In the genomic region with DNA sequence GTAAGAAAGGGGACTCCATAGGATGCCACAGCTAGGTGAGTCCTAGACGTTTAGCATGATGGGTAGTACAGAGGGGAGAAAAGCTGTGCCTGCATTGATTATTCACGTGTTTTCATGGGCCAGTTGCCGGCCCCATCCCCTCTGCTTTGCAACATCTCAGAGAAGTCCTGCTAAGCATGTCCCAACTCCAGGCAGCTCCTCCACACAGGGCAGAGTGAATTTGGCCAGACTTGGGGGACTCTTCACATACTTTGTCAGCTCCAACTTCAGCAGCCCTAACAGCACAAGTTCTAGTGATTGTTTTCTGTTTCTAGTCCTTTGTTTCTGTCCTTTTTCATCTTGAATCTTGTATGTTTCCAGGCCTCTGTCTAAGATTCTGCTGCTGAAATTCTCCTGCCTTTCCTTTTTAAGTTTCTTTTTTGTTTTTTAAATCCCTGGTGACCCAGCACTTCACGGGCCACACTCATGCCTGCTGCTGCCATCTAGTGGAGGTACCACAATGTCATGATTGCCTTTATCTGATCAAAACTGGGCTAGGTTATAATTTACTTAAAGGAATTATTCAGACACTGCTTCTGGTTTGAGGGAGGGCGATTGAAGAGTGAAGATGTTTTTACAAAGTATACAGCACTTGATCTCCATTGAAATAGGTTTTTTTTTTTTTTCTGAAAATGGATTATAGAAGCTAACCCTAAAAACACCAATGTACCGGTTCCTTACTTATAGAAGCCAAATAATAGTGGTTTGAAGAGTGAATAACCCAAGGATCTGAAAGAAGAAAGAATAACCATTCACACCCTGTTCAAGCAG, we compare ENCODE assay signal across 8 cellular contexts.
DNase-seq lines count a peak whose midpoint lies in the region; ATAC-seq and TF ChIP-seq lines count a peak whose summit lies in the region.

No MANE protein-coding gene starts in this region.

- intact Hi-C loops in activated CD8-positive, alpha-beta T cell treated with anti-CD3 and anti-CD28 coated beads for 36 hours (cut with micrococcal nuclease), result no loop called here
- intact Hi-C loops in prostate gland (cut with DNase I), result loop anchor here (5.0 to 10.0 kb wide), 3 partner anchors 350 to 542 kb away; partner anchors contain the start of gene PRKG1

- no peak overlapping the region for H3K27ac ChIP-seq in prostate gland

- H3K4me1 ChIP-seq in prostate gland (replicated peaks), result no peaks in the 10 kb centered on the region

- H3K9me3 Mint-ChIP-seq in activated CD8-positive, alpha-beta T cell treated with anti-CD3 and anti-CD28 coated beads for 36 hours, result no peaks in the 10 kb centered on the region
- peaks cover 2% of the 10 kb centered on the region for H3K9me3 Mint-ChIP-seq in glutamatergic neuron (ENCODE audit: unreplicated experiment)

- TF ChIP-seq CTCF in activated CD8-positive, alpha-beta T cell treated with anti-CD3 and anti-CD28 coated beads for 36 hours (IDR thresholded peaks at IDR 0.05), result peak; percentile 58
- TF ChIP-seq CTCF in glutamatergic neuron (IDR thresholded peaks at IDR 0.05; ENCODE audit: partially characterized antibody, unreplicated experiment) (peak; percentile 61), prostate gland (IDR thresholded peaks at IDR 0.05) (peak; percentile 37 to 72 (median 66))

- TF ChIP-seq POLR2A in prostate gland (IDR thresholded peaks at IDR 0.05), result no peak

- WGBS in prostate gland, result 68% methylated on average over 6 of the region's 6 CpGs

- no peak overlapping the region for H3K4me3 Mint-ChIP-seq in activated CD8-positive, alpha-beta T cell treated with anti-CD3 and anti-CD28 coated beads for 36 hours
- H3K4me3 Mint-ChIP-seq in glutamatergic neuron (ENCODE audit: unreplicated experiment), result no peak overlapping the region

- no peaks in the 10 kb centered on the region for H3K27me3 Mint-ChIP-seq in activated CD8-positive, alpha-beta T cell treated with anti-CD3 and anti-CD28 coated beads for 36 hours
- peaks cover 2% of the 10 kb centered on the region for H3K27me3 Mint-ChIP-seq in glutamatergic neuron (ENCODE audit: unreplicated experiment)

- CTCF ChIA-PET in activated CD8-positive, alpha-beta T cell treated with anti-CD3 and anti-CD28 coated beads for 36 hours (lab: Charles Lee), result interaction anchor here (0.6 to 1.2 kb wide), 6 partner anchors 10 to 454 kb away, joined by 3 to 7 read pairs (median 3); no protein-coding TSS in a partner anchor

- POLR2A ChIA-PET in activated CD8-positive, alpha-beta T cell treated with anti-CD3 and anti-CD28 coated beads for 36 hours (lab: Charles Lee), result no interaction called here

- H3K27ac Mint-ChIP-seq in activated CD8-positive, alpha-beta T cell treated with anti-CD3 and anti-CD28 coated beads for 36 hours, result no peak overlapping the region
- H3K27ac Mint-ChIP-seq in glutamatergic neuron (ENCODE audit: unreplicated experiment), result no peak overlapping the region

- no peaks in the 10 kb centered on the region for H3K27me3 ChIP-seq in prostate gland (replicated peaks; ENCODE audit: insufficient read depth)

- H3K36me3 Mint-ChIP-seq in activated CD8-positive, alpha-beta T cell treated with anti-CD3 and anti-CD28 coated beads for 36 hours (ENCODE audit: low read depth), result no peaks in the 10 kb centered on the region
- no peaks in the 10 kb centered on the region for H3K36me3 Mint-ChIP-seq in glutamatergic neuron (ENCODE audit: unreplicated experiment)

- H3K36me3 ChIP-seq in prostate gland, result no peaks in the 10 kb centered on the region

- H3K9me3 ChIP-seq in prostate gland, result no peaks in the 10 kb centered on the region

- no peaks in the 10 kb centered on the region for H3K4me1 Mint-ChIP-seq in activated CD8-positive, alpha-beta T cell treated with anti-CD3 and anti-CD28 coated beads for 36 hours (ENCODE audit: low read depth)
- H3K4me1 Mint-ChIP-seq in glutamatergic neuron (ENCODE audit: low read depth, unreplicated experiment), result peaks cover 11% of the 10 kb centered on the region

- peak; percentile 72 for ATAC-seq in GM21737 (IDR thresholded peaks at IDR 0.05; ENCODE audit: unreplicated experiment)
- ATAC-seq in activated CD8-positive, alpha-beta T cell treated with anti-CD3 and anti-CD28 coated beads for 36 hours, result no peak

- DNase-seq in activated CD4-positive, alpha-beta T cell treated with anti-CD3 and anti-CD28 coated beads for 48 hours, result peak; percentile 42
- DNase-seq in activated CD4-positive, alpha-beta T cell treated with anti-CD3 and anti-CD28 coated beads for 1 hour, result no peak
- DNase-seq in LHCN-M2 (ENCODE audit: low read depth) (peak; percentile 57), glutamatergic neuron (peak; percentile 31), prostate gland (ENCODE audit: low spot score) (peak; percentile 33), NOMO-1 treated with dmso at 0.1 percent for 144 hours (lab: John Stamatoyannopoulos, UW; ENCODE audit: unreplicated experiment) (no peak)
- DNase-seq in activated CD8-positive, alpha-beta T cell treated with anti-CD3 and anti-CD28 coated beads for 36 hours, result peak; percentile 48

- H3K4me3 ChIP-seq in prostate gland, result no peak overlapping the region

Comparison
In these comparisons a context has a peak if more than half of its experiments do, and no peak if none do; other contexts are left out.
1. DNase-seq: peak in activated CD4-positive, alpha-beta T cell treated with anti-CD3 and anti-CD28 coated beads for 48 hours (single experiment), LHCN-M2 (single experiment), activated CD8-positive, alpha-beta T cell treated with anti-CD3 and anti-CD28 coated beads for 36 hours (single experiment), glutamatergic neuron (single experiment) and prostate gland (single experiment); none in activated CD4-positive, alpha-beta T cell treated with anti-CD3 and anti-CD28 coated beads for 1 hour (single experiment) and NOMO-1 treated with dmso at 0.1 percent for 144 hours (single experiment).
2. Peak in every context shown above with its lines, with median percentiles within 50 percentile points of each other: CTCF ChIP-seq.